Comparison of ENCODE assay signal across 9 cellular contexts in genomic region chr19:6048808-6049405, GRCh38.
DNase-seq lines count a peak whose midpoint lies in the region; ATAC-seq and TF ChIP-seq lines count a peak whose summit lies in the region.
"Had no signal": no experiment of that assay in that cellular context is flagged by ENCODE, and none has a peak within 500 bp of the region (broad histone marks: within the 10 kb centered on the region; RNA-seq: fewer than 3 reads in every experiment).

No MANE protein-coding gene starts in this region.

- no peaks in the 10 kb centered on the region for H3K79me1 ChIP-seq in mesenchymal stem cell (replicated peaks; ENCODE audit: low read length, poor library complexity, severe bottlenecking)

- peak overlapping the region; percentile 66 for H3K9ac ChIP-seq in mesenchymal stem cell (ENCODE audit: low read length)

- no peak overlapping the region for H2BK120ac ChIP-seq in mesenchymal stem cell (ENCODE audit: low read depth, low read length)

- no peak overlapping the region for H3K14ac ChIP-seq in mesenchymal stem cell (ENCODE audit: low read length in 2 of 2)

- no peaks in the 10 kb centered on the region for H3K9me3 ChIP-seq in Caco-2
- H3K9me3 ChIP-seq in mesenchymal stem cell (ENCODE audit: control insufficient read depth, low read length) = no peaks in the 10 kb centered on the region

- H3K27me3 ChIP-seq in Caco-2 (replicated peaks; ENCODE audit: control insufficient read depth, insufficient read depth, low read length) (no peaks in the 10 kb centered on the region), mesenchymal stem cell (ENCODE audit: control insufficient read depth in 1 of 2, insufficient read depth in 1 of 2, low read length in 2 of 2) (no peaks in the 10 kb centered on the region)

- no TSS peak for BruUV-seq in Caco-2 (replicated peaks; lab: Mats Ljungman, UMichigan)

- H4K91ac ChIP-seq in mesenchymal stem cell (ENCODE audit: low read length) = no peak overlapping the region

- CTCF ChIA-PET in Caco-2 (lab: Charles Lee) = interaction anchor here (0.5 to 2.9 kb wide), 7 partner anchors 27 to 489 kb away, joined by 3 to 48 read pairs (median 5); no protein-coding TSS in a partner anchor
- CTCF ChIA-PET in activated CD4-positive, alpha-beta memory T cell treated with anti-CD3 and anti-CD28 coated beads for 36 hours (lab: Charles Lee) = interaction anchor here (0.6 to 3.5 kb wide), 26 partner anchors 9 to 879 kb away, joined by 3 to 146 read pairs (median 4); no protein-coding TSS in a partner anchor

- no peak overlapping the region for H2BK5ac ChIP-seq in mesenchymal stem cell (ENCODE audit: low read depth, low read length, poor library complexity, severe bottlenecking)

- H2AFZ ChIP-seq in mesenchymal stem cell (ENCODE audit: low read depth, low read length) = no peak overlapping the region

- no peak overlapping the region for H2BK12ac ChIP-seq in mesenchymal stem cell (ENCODE audit: low read length in 2 of 2)

- no peaks in the 10 kb centered on the region for H3K27me3 Mint-ChIP-seq in Caco-2 (ENCODE audit: insufficient read depth, unreplicated experiment)
- no peaks in the 10 kb centered on the region for H3K27me3 Mint-ChIP-seq in activated CD4-positive, alpha-beta memory T cell treated with anti-CD3 and anti-CD28 coated beads for 36 hours

- intact Hi-C loops in Caco-2 (cut with micrococcal nuclease; ENCODE audit: unreplicated experiment) = loop anchor here (1.0 kb wide), 2 partner anchors 62 to 76 kb away; no protein-coding TSS in a partner anchor
- intact Hi-C loops in activated CD4-positive, alpha-beta memory T cell treated with anti-CD3 and anti-CD28 coated beads for 36 hours (cut with micrococcal nuclease) = loop anchor here (1.0 to 5.0 kb wide), 2 partner anchors 58 to 76 kb away; no protein-coding TSS in a partner anchor

- H3K36me3 ChIP-seq in Caco-2 (ENCODE audit: control insufficient read depth, insufficient read depth, low read length) (no peaks in the 10 kb centered on the region), mesenchymal stem cell (ENCODE audit: control insufficient read depth in 1 of 2, insufficient read depth in 2 of 2, low read depth in 1 of 2, low read length in 2 of 2) (peaks cover 0 to 15% of the 10 kb centered on the region in 2 experiments)

- peak overlapping the region; percentile 15 for H3K4me3 Mint-ChIP-seq in Caco-2 (ENCODE audit: unreplicated experiment)
- no peak overlapping the region for H3K4me3 Mint-ChIP-seq in activated CD4-positive, alpha-beta memory T cell treated with anti-CD3 and anti-CD28 coated beads for 36 hours

- H2BK15ac ChIP-seq in mesenchymal stem cell (ENCODE audit: low read depth, poor library complexity, severe bottlenecking) = no peak overlapping the region

- no peak overlapping the region for H3K27ac ChIP-seq in mesenchymal stem cell (ENCODE audit: low read length, poor library complexity, severe bottlenecking)

- H3K23ac ChIP-seq in mesenchymal stem cell (ENCODE audit: low read length in 2 of 2) = no peak overlapping the region

- no peaks in the 10 kb centered on the region for H3K9me3 Mint-ChIP-seq in Caco-2 (ENCODE audit: unreplicated experiment)
- H3K9me3 Mint-ChIP-seq in activated CD4-positive, alpha-beta memory T cell treated with anti-CD3 and anti-CD28 coated beads for 36 hours = no peaks in the 10 kb centered on the region
- H3K9me3 Mint-ChIP-seq: IgD-negative memory B cell had no signal

- DNase-seq in Caco-2 = peak; percentile 69 to 80
- DNase-seq in NCI-H748 treated with DMSO at 0.1 percent for 48 hours (lab: John Stamatoyannopoulos, UW) = peak; percentile 34
- DNase-seq in activated CD4-positive, alpha-beta memory T cell treated with anti-CD3 and anti-CD28 coated beads for 36 hours = peak; percentile 85
- peak; percentile 75 for DNase-seq in effector CD4-positive, alpha-beta T cell
- peak; percentile 79 for DNase-seq in mesenchymal stem cell
- DNase-seq in stimulated activated CD8-positive, alpha-beta memory T cell treated with anti-CD3 and anti-CD28 coated beads, Interleukin-15, amount 100 ng/mL, for 48 hours (ENCODE audit: low read depth in 2 of 2) = peak; percentile 47 to 53

- H3K27ac Mint-ChIP-seq in Caco-2 (ENCODE audit: unreplicated experiment) = no peak overlapping the region
- H3K27ac Mint-ChIP-seq in activated CD4-positive, alpha-beta memory T cell treated with anti-CD3 and anti-CD28 coated beads for 36 hours = no peak overlapping the region

- ATAC-seq in HG03280 (IDR thresholded peaks at IDR 0.05; ENCODE audit: unreplicated experiment) (peak; percentile 71), GM19328 (IDR thresholded peaks at IDR 0.05; ENCODE audit: unreplicated experiment) (no peak)

- no peak overlapping the region for H4K8ac ChIP-seq in mesenchymal stem cell (ENCODE audit: low read length)

- WGBS in mesenchymal stem cell = 19% methylated on average over 14 of the region's 15 CpGs

- no peak overlapping the region for H2AK5ac ChIP-seq in mesenchymal stem cell (ENCODE audit: low read length, severe bottlenecking)

- peaks cover 5% of the 10 kb centered on the region for H3K36me3 Mint-ChIP-seq in Caco-2 (ENCODE audit: insufficient read depth, unreplicated experiment)
- H3K36me3 Mint-ChIP-seq in activated CD4-positive, alpha-beta memory T cell treated with anti-CD3 and anti-CD28 coated beads for 36 hours = no peaks in the 10 kb centered on the region

- TF ChIP-seq CTCF in Caco-2 (IDR thresholded peaks at IDR 0.05; ENCODE audit: insufficient read depth in 1 of 2, low read depth in 1 of 2, low read length in 1 of 2, severe bottlenecking in 1 of 2, unreplicated experiment in 1 of 2) = peak; percentile 83 to 89

- no peak overlapping the region for H3K4ac ChIP-seq in mesenchymal stem cell (ENCODE audit: low read depth in 1 of 2, low read length in 2 of 2)

- H3K4me2 ChIP-seq in mesenchymal stem cell (ENCODE audit: low read length, poor library complexity, severe bottlenecking) = no peak overlapping the region

- H3K4me3 ChIP-seq in Caco-2 (ENCODE audit: low read depth, low read length) (no peak overlapping the region), mesenchymal stem cell (ENCODE audit: insufficient read depth in 1 of 2, low read depth in 1 of 2, low read length in 2 of 2) (no peak overlapping the region)

- H3K4me1 Mint-ChIP-seq in Caco-2 (ENCODE audit: low read depth, unreplicated experiment) = peaks cover 6% of the 10 kb centered on the region
- peaks cover 5% of the 10 kb centered on the region for H3K4me1 Mint-ChIP-seq in activated CD4-positive, alpha-beta memory T cell treated with anti-CD3 and anti-CD28 coated beads for 36 hours (ENCODE audit: low read depth)

- POLR2A ChIA-PET in Caco-2 (lab: Charles Lee) = no interaction called here
- POLR2A ChIA-PET in activated CD4-positive, alpha-beta memory T cell treated with anti-CD3 and anti-CD28 coated beads for 36 hours (lab: Charles Lee) = interaction anchor here (1.6 kb wide), 1 partner anchor 79 kb away, joined by 4 read pairs; no protein-coding TSS in a partner anchor

- peaks cover 9% of the 10 kb centered on the region; the same call in 1 of the 2 replicates for H3K4me1 ChIP-seq in Caco-2
- H3K4me1 ChIP-seq in mesenchymal stem cell (ENCODE audit: control insufficient read depth, insufficient read depth, low read depth, low read length) = peaks cover 2% of the 10 kb centered on the region

- no peak overlapping the region for H3K18ac ChIP-seq in mesenchymal stem cell (ENCODE audit: low read depth in 1 of 2, low read length in 2 of 2)

Comparison
In these comparisons a context has a peak if more than half of its experiments do, and no peak if none do; other contexts are left out.
1. DNase-seq: peak in every context shown above with its lines; median percentile 85 in activated CD4-positive, alpha-beta memory T cell treated with anti-CD3 and anti-CD28 coated beads for 36 hours; 79 in mesenchymal stem cell; 75 in effector CD4-positive, alpha-beta T cell; 74 in Caco-2; 50 in stimulated activated CD8-positive, alpha-beta memory T cell treated with anti-CD3 and anti-CD28 coated beads, Interleukin-15, amount 100 ng/mL, for 48 hours; 34 in NCI-H748 treated with DMSO at 0.1 percent for 48 hours.